ENCODE assay signal across 16 cellular contexts in the genomic region with DNA sequence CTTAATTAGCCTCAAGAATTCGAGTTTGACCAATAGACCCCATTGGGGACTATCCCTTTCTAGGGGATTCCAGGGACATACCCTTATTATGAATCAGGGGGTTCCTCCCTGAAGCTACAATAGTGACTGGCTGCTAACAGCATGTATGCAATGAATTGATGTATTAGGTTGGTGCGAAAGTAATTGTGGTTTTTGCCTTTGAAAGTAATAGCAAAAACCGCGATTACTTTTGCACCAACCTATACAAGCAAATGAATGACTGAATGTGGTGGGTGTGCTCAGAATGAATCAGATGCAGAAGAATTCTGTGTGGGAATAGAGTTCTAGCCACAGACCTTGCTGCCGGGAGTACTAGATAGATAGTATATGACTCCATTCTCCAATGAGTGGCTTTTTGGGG.
A peak's percentile ranks its signal among the peaks of the same experiment; 100 is the strongest.
DNase-seq lines count a peak whose midpoint lies in the region; ATAC-seq, FAIRE-seq and TF ChIP-seq lines count a peak whose summit lies in the region.
"Had no signal": no experiment of that assay in that cellular context is flagged by ENCODE, and none has a peak within 500 bp of the region (broad histone marks: within the 10 kb centered on the region; RNA-seq: fewer than 3 reads in every experiment).

No MANE protein-coding gene starts in this region.

- no peak for TF ChIP-seq CTCF in astrocyte (IDR thresholded peaks at IDR 0.05; ENCODE audit: insufficient read depth, low read depth, low read length)

- peaks cover under 1% of the 10 kb centered on the region for H3K36me3 Mint-ChIP-seq in astrocyte (ENCODE audit: low read depth, unreplicated experiment)

- H3K9me3 ChIP-seq in astrocyte (ENCODE audit: insufficient read depth, low read depth, low read length): peaks cover 1% of the 10 kb centered on the region
- H3K9me3 ChIP-seq in MG63: no peaks in the 10 kb centered on the region

- H3K4me1 Mint-ChIP-seq in astrocyte (ENCODE audit: low read depth, unreplicated experiment): peaks cover 6% of the 10 kb centered on the region

- no peak for FAIRE-seq in astrocyte (lab: Jason Lieb, UNC)
- FAIRE-seq: H54 had no signal

- no peaks in the 10 kb centered on the region for H4K20me1 ChIP-seq in astrocyte (ENCODE audit: insufficient read depth, low read length)

- no peaks in the 10 kb centered on the region for H3K79me2 ChIP-seq in astrocyte (ENCODE audit: insufficient read depth, low read length)

- H3K9me3 Mint-ChIP-seq in astrocyte (ENCODE audit: unreplicated experiment): no peaks in the 10 kb centered on the region
- H3K9me3 Mint-ChIP-seq: dendritic cell treated with granulocyte-macrophage colony-stimulating factor and Interleukin-4, amounts not matched to agents 40 ng/mL and 50 ng/mL, for 4 days had no signal

- H3K27me3 Mint-ChIP-seq in astrocyte (ENCODE audit: low read depth, unreplicated experiment): peaks cover 16% of the 10 kb centered on the region

- no peaks in the 10 kb centered on the region for H3K27me3 ChIP-seq in astrocyte (ENCODE audit: insufficient read depth, low read length)
- H3K27me3 ChIP-seq in MG63: no peaks in the 10 kb centered on the region
- H3K27me3 ChIP-seq: gastroesophageal sphincter had no signal

- DNase-seq in stimulated activated CD4-positive, alpha-beta T cell treated with anti-CD3 and anti-CD28 coated beads, Interleukin-4, amount 100 ng/mL, for 24 hours: peak; percentile 29
- DNase-seq in stimulated activated CD4-positive, alpha-beta T cell treated with anti-CD3 and anti-CD28 coated beads, Interleukin-4, amount 100 ng/mL, for 1 hour: no peak
- DNase-seq in astrocyte (ENCODE audit: low read depth) (peak; percentile 92), COLO668 (lab: John Stamatoyannopoulos, UW; ENCODE audit: unreplicated experiment) (no peak), left lobe of liver (ENCODE audit: low spot score) (no peak), GM19240 (ENCODE audit: insufficient read length, low spot score) (no peak), MG63 (no peak)
- DNase-seq: activated CD4-positive, CD25-positive, alpha-beta regulatory T cell treated with anti-CD3 and anti-CD28 coated beads, Interleukin-2, amount 50 U/mL, for 72 hours; activated naive CD4-positive, alpha-beta T cell; DND-41; NCI-H510A; SIG-M5 had no signal

- H3K36me3 ChIP-seq in astrocyte (ENCODE audit: insufficient read depth, low read length): no peaks in the 10 kb centered on the region
- H3K36me3 ChIP-seq in MG63: no peaks in the 10 kb centered on the region
- H3K36me3 ChIP-seq: gastroesophageal sphincter had no signal

- H3K4me3 ChIP-seq in astrocyte (ENCODE audit: insufficient read depth, low read depth, low read length) (no peak overlapping the region), MG63 (no peak overlapping the region)
- H3K4me3 ChIP-seq: gastroesophageal sphincter had no signal

- no peak overlapping the region for H3K27ac ChIP-seq in astrocyte (ENCODE audit: low read depth, low read length)
- H3K27ac ChIP-seq: gastroesophageal sphincter had no signal

- H3K4me3 Mint-ChIP-seq in astrocyte (ENCODE audit: unreplicated experiment): no peak overlapping the region
- H3K4me3 Mint-ChIP-seq: dendritic cell treated with granulocyte-macrophage colony-stimulating factor and Interleukin-4, amounts not matched to agents 40 ng/mL and 50 ng/mL, for 4 days had no signal

- H3K4me1 ChIP-seq in astrocyte (ENCODE audit: insufficient read depth, low read length): no peaks in the 10 kb centered on the region

- H3K9ac ChIP-seq in astrocyte (ENCODE audit: low read length): no peak overlapping the region

- no peak overlapping the region for H3K4me2 ChIP-seq in astrocyte (ENCODE audit: low read length)

- no peak overlapping the region for H2AFZ ChIP-seq in astrocyte (ENCODE audit: low read depth, low read length)

- ATAC-seq in HG02885 (IDR thresholded peaks at IDR 0.05; ENCODE audit: poor library complexity, unreplicated experiment): peak; percentile 50
- no peak for ATAC-seq in left lobe of liver
- ATAC-seq: gastroesophageal sphincter had no signal

- no peak overlapping the region for H3K27ac Mint-ChIP-seq in astrocyte (ENCODE audit: unreplicated experiment)
- H3K27ac Mint-ChIP-seq: dendritic cell treated with granulocyte-macrophage colony-stimulating factor and Interleukin-4, amounts not matched to agents 40 ng/mL and 50 ng/mL, for 4 days had no signal

Comparison
In these comparisons a context has a peak if more than half of its experiments do, and no peak if none do; other contexts are left out.
1. DNase-seq: peak in stimulated activated CD4-positive, alpha-beta T cell treated with anti-CD3 and anti-CD28 coated beads, Interleukin-4, amount 100 ng/mL, for 24 hours (single experiment) and astrocyte (single experiment); none in stimulated activated CD4-positive, alpha-beta T cell treated with anti-CD3 and anti-CD28 coated beads, Interleukin-4, amount 100 ng/mL, for 1 hour (single experiment), COLO668 (single experiment), left lobe of liver (single experiment), GM19240 (single experiment) and MG63 (single experiment).